Comparison of ENCODE assay signal across 8 cellular contexts in genomic region chr3:46935168-46935858, GRCh38. TPM values are rescaled to one million over a fixed set of nuclear protein-coding genes. Genes with fewer than 3 reads are reported as not detected.
DNase-seq lines count a peak whose midpoint lies in the region; ATAC-seq, FAIRE-seq and TF ChIP-seq lines count a peak whose summit lies in the region.

No MANE protein-coding gene starts in this region.

- peak overlapping the region; percentile 74; the same call in 1 of the 2 replicates for H3K23ac ChIP-seq in IMR-90 (ENCODE audit: low read depth, low read length)

- BruUV-seq in IMR-90 (replicated peaks; lab: Mats Ljungman, UMichigan) (no TSS peak), GM12878 (replicated peaks; lab: Mats Ljungman, UMichigan) (no TSS peak)

- SMC1A ChIA-PET in GM12878 (lab: Charles Lee; ENCODE audit: uncharacterized antibody, unreplicated experiment) = interaction anchor here (0.8 to 17.5 kb wide), 9 partner anchors 8 to 63 kb away, joined by 3 to 298 read pairs (median 4); no protein-coding TSS in a partner anchor

- H3K56ac ChIP-seq in IMR-90 (ENCODE audit: extremely low read depth, insufficient read depth, low read length) = peak overlapping the region; percentile 30; the same call in 1 of the 2 replicates

- CTCF ChIA-PET in IMR-90 (lab: Yijun Ruan, JAX) (interaction anchor here (0.6 to 1.9 kb wide), 12 partner anchors 9 to 455 kb away, joined by 3 to 5 read pairs (median 4); no protein-coding TSS in a partner anchor), GM12878 (lab: Yijun Ruan, JAX) (interaction anchor here (0.6 to 7.2 kb wide), 7 partner anchors 11 to 56 kb away, joined by 3 to 27 read pairs (median 5); no protein-coding TSS in a partner anchor)

- H3K4me3 ChIP-seq in AG10803 (ENCODE audit: low read length) (no peak overlapping the region), IMR-90 (ENCODE audit: insufficient read depth, low read depth, low read length) (no peak overlapping the region), GM12878 (no peak overlapping the region), smooth muscle cell (no peak overlapping the region)

- intact Hi-C loops in IMR-90 (cut with micrococcal nuclease) = loop anchor here (2.0 to 10.0 kb wide), 2 partner anchors 41 to 229 kb away; partner anchors contain the start of genes CCDC12 and SETD2
- intact Hi-C loops in GM12878 (cut with micrococcal nuclease; ENCODE audit: unreplicated experiment) = no loop called here

- peaks cover 76% of the 10 kb centered on the region for H3K79me2 ChIP-seq in GM12878 (ENCODE audit: control insufficient read depth, insufficient read depth, low read length)
- peaks cover 42% of the 10 kb centered on the region for H3K79me2 ChIP-seq in smooth muscle cell (ENCODE audit: low read depth)

- peak overlapping the region; percentile 79 for H2AK9ac ChIP-seq in IMR-90 (replicated peaks; ENCODE audit: low read depth, low read length, poor library complexity)

- peak; percentile 95 for ATAC-seq in IMR-90 (ENCODE audit: low read depth)
- ATAC-seq in GM12878 = no peak
- ATAC-seq in HG03342 (IDR thresholded peaks at IDR 0.05; ENCODE audit: unreplicated experiment) = no peak

- H3K9me1 ChIP-seq in IMR-90 (ENCODE audit: insufficient read depth, low read length) = peaks cover 54% of the 10 kb centered on the region

- no CpG with 5 or more reads among the region's 7 CpGs for WGBS in IMR-90 (ENCODE audit: extremely low coverage in 2 of 2, insufficient read length in 1 of 2), 2 experiments
- 89% methylated on average over 7 of the region's 7 CpGs for WGBS in GM12878 (ENCODE audit: insufficient coverage, insufficient replicate concordance, low lambda C conversion rate, missing lambda C conversion rate)
- WGBS in smooth muscle cell (ENCODE audit: low lambda C conversion rate) = 44% methylated on average over 7 of the region's 7 CpGs

- H3K27ac ChIP-seq in IMR-90 (ENCODE audit: insufficient read depth, low read length) (peak overlapping the region; percentile 91), GM12878 (ENCODE audit: control insufficient read depth, insufficient read depth) (no peak overlapping the region), smooth muscle cell (ENCODE audit: low read depth) (peak overlapping the region; percentile 67)

- peak; percentile 97 for DNase-seq in AG10803 (ENCODE audit: low read depth)
- DNase-seq in IMR-90 = peak; percentile 96
- no peak for DNase-seq in GM12878 (ENCODE audit: low read depth, low spot score)
- peak; percentile 93 for DNase-seq in iPS-NIHi7 (ENCODE audit: extremely low spot score)
- peak; percentile 42 for DNase-seq in smooth muscle cell (lab: John Stamatoyannopoulos, UW; ENCODE audit: unreplicated experiment)
- no peak for DNase-seq in DMS79 (lab: John Stamatoyannopoulos, UW)
- DNase-seq in activated CD4-positive, alpha-beta T cell treated with anti-CD3 and anti-CD28 coated beads for 1 hour = no peak

- in situ Hi-C loops in IMR-90 (cut with MboI; ENCODE audit: low sequenced_read_pairs) (no loop called here), GM12878 (cut with MboI) (no loop called here)

- TF ChIP-seq RAD21 in IMR-90 (IDR thresholded peaks at IDR 0.05; ENCODE audit: low read length) (peak; percentile 64), GM12878 (IDR thresholded peaks at IDR 0.05; ENCODE audit: insufficient read depth, low read depth, low read length) (no peak)

- RAD21 ChIA-PET in GM12878 (lab: Charles Lee; ENCODE audit: unreplicated experiment) = interaction anchor here (0.7 to 2.6 kb wide), 4 partner anchors 12 to 47 kb away, joined by 3 to 8 read pairs (median 5); partner anchors contain the start of gene NBEAL2

- H3K79me1 ChIP-seq in IMR-90 (ENCODE audit: low read depth in 1 of 2, low read length in 2 of 2) = peaks cover 40 to 91% of the 10 kb centered on the region in 2 experiments

- no peak for TF ChIP-seq EP300 in GM12878 (IDR thresholded peaks at IDR 0.05; ENCODE audit: borderline replicate concordance in 1 of 2, control insufficient read depth in 1 of 2, low read depth in 2 of 2, low read length in 2 of 2)

- peak overlapping the region; percentile 46 for H2BK120ac ChIP-seq in IMR-90 (ENCODE audit: low read depth, low read length)

- H3K4me2 ChIP-seq in IMR-90 (ENCODE audit: low read depth, low read length) = peak overlapping the region; percentile 28
- no peak overlapping the region for H3K4me2 ChIP-seq in GM12878 (ENCODE audit: control insufficient read depth, insufficient read depth)
- H3K4me2 ChIP-seq in smooth muscle cell = peak overlapping the region; percentile 59

- peak overlapping the region; percentile 88 for H2BK5ac ChIP-seq in IMR-90 (ENCODE audit: low read depth, low read length, poor library complexity, severe bottlenecking)

- TF ChIP-seq CTCF in AG10803 (conservative IDR thresholded peaks at IDR 0.05; ENCODE audit: low read length) = peak; percentile 91
- TF ChIP-seq CTCF in IMR-90 (conservative IDR thresholded peaks at IDR 0.05; ENCODE audit: low read depth, low read length) = peak; percentile 93
- no peak for TF ChIP-seq CTCF in GM12878 (IDR thresholded peaks at IDR 0.05 in 2 of 3, conservative IDR thresholded peaks at IDR 0.05 in 1 of 3; ENCODE audit: control insufficient read depth in 2 of 3, extremely low read depth in 1 of 3, insufficient read depth in 1 of 3, low read depth in 3 of 3, low read length in 3 of 3)
- peak; percentile 77 for TF ChIP-seq CTCF in smooth muscle cell (IDR thresholded peaks at IDR 0.05; ENCODE audit: borderline replicate concordance, insufficient read depth, poor library complexity, severe bottlenecking)

- H3K18ac ChIP-seq in IMR-90 (ENCODE audit: low read depth, low read length) = peak overlapping the region; percentile 83

- peak overlapping the region; percentile 0 for H2AFZ ChIP-seq in IMR-90 (replicated peaks; ENCODE audit: low read length, poor library complexity)
- H2AFZ ChIP-seq in GM12878 (ENCODE audit: control insufficient read depth, low read depth, low read length) = no peak overlapping the region
- no peak overlapping the region for H2AFZ ChIP-seq in smooth muscle cell (ENCODE audit: low read depth)

- H3K9ac ChIP-seq in IMR-90 (ENCODE audit: low read depth, low read length) (peak overlapping the region; percentile 21; the same call in 1 of the 2 replicates), GM12878 (ENCODE audit: control insufficient read depth, insufficient read depth, low read length) (no peak overlapping the region), smooth muscle cell (ENCODE audit: low read depth) (no peak overlapping the region)

- FAIRE-seq in GM12878 (lab: Jason Lieb, UNC) = no peak

- H2BK15ac ChIP-seq in IMR-90 (ENCODE audit: low read depth, low read length) = peak overlapping the region; percentile 90; the same call in 2 of the 3 replicates

- peaks cover 24% of the 10 kb centered on the region for H3K36me3 ChIP-seq in IMR-90 (ENCODE audit: control insufficient read depth, insufficient read depth, low read length)
- H3K36me3 ChIP-seq in GM12878 (ENCODE audit: control insufficient read depth in 2 of 2, insufficient read depth in 2 of 2, low read length in 1 of 2) = peaks cover 38 to 57% of the 10 kb centered on the region in 2 experiments
- no peaks in the 10 kb centered on the region for H3K36me3 ChIP-seq in smooth muscle cell (ENCODE audit: low read depth)

- H3K9me3 ChIP-seq in IMR-90 (ENCODE audit: control insufficient read depth, insufficient read depth, low read length) (no peaks in the 10 kb centered on the region), GM12878 (replicated peaks; ENCODE audit: control insufficient read depth, insufficient read depth, low read length) (no peaks in the 10 kb centered on the region; the same call in 2 of the 3 replicates), smooth muscle cell (replicated peaks; ENCODE audit: low read depth) (no peaks in the 10 kb centered on the region)

- H3K4ac ChIP-seq in IMR-90 (ENCODE audit: low read depth, low read length) = peak overlapping the region; percentile 97

- peaks cover 10% of the 10 kb centered on the region for H3F3A ChIP-seq in smooth muscle cell (ENCODE audit: low read depth)

- H2AK5ac ChIP-seq in IMR-90 (ENCODE audit: low read depth, low read length) = peak overlapping the region; percentile 99

- POLR2A ChIA-PET in IMR-90 (lab: Charles Lee; ENCODE audit: unreplicated experiment) = no interaction called here
- POLR2A ChIA-PET in GM12878 (lab: Charles Lee) = interaction anchor here (1.3 to 12.6 kb wide), 4 partner anchors 7 to 44 kb away, joined by 3 to 163 read pairs (median 26); partner anchors contain the start of gene NBEAL2

- TF ChIP-seq POLR2A in IMR-90 (IDR thresholded peaks at IDR 0.05; ENCODE audit: low read depth, low read length) (no peak), GM12878 (IDR thresholded peaks at IDR 0.05; ENCODE audit: low read depth, low read length) (peak; percentile 4; the same call in 1 of the 2 replicates)

- dilution Hi-C loops in IMR-90 (cut with HindIII; ENCODE audit: low sequenced_read_pairs, unreplicated experiment) = no loop called here

- peak overlapping the region; percentile 82 for H4K91ac ChIP-seq in IMR-90 (ENCODE audit: insufficient read depth, low read depth, low read length)

- H3K27me3 ChIP-seq in IMR-90 (ENCODE audit: control insufficient read depth, insufficient read depth, low read length) (no peaks in the 10 kb centered on the region), GM12878 (replicated peaks in 1 of 2; ENCODE audit: control insufficient read depth in 2 of 2, insufficient read depth in 2 of 2, low read length in 1 of 2) (no peaks in the 10 kb centered on the region), smooth muscle cell (ENCODE audit: low read depth) (no peaks in the 10 kb centered on the region)

- peak overlapping the region; percentile 36 to 90; a peak in 3 of 4 replicates for H4K8ac ChIP-seq in IMR-90 (ENCODE audit: low read depth in 2 of 2, low read length in 2 of 2)

- peak overlapping the region; percentile 44 for H2BK20ac ChIP-seq in IMR-90 (ENCODE audit: low read depth, low read length)

- H3K14ac ChIP-seq in IMR-90 (replicated peaks; ENCODE audit: low read depth, low read length) = peak overlapping the region; percentile 82

- H4K20me1 ChIP-seq in IMR-90 (ENCODE audit: insufficient read depth, low read length) (peaks cover 49% of the 10 kb centered on the region), GM12878 (ENCODE audit: control insufficient read depth, insufficient read depth) (no peaks in the 10 kb centered on the region), smooth muscle cell (ENCODE audit: low read depth) (peaks cover 93% of the 10 kb centered on the region)

- H3K4me1 ChIP-seq in IMR-90 (ENCODE audit: control insufficient read depth, insufficient read depth, low read length) (peaks cover 52% of the 10 kb centered on the region), GM12878 (ENCODE audit: control insufficient read depth, insufficient read depth, low read length) (peaks cover 54% of the 10 kb centered on the region), smooth muscle cell (ENCODE audit: low read depth) (peaks cover 13% of the 10 kb centered on the region)

- peak overlapping the region; percentile 72 for H4K5ac ChIP-seq in IMR-90 (ENCODE audit: low read depth, low read length)

RNA-seq across cellular contexts. Expression of gene CCDC12, which starts 41.2 kb away (rescaled TPM):
- total RNA-seq in IMR-90 (2012; rRNA removed) (15.2 and 21.7 TPM in 2 replicates), GM12878 (2014; rRNA removed) (46.9 and 53.0 TPM in 2 replicates), GM12878 (2014; rRNA removed; fragmentation: Illumina TruSeq; extraction: Trizol) (67.3 and 72.4 TPM in 2 replicates), GM12878 (2021) (65.8 and 65.9 TPM in 2 replicates), smooth muscle cell (12.5 and 23.9 TPM in 2 replicates)
- polyA plus RNA-seq in IMR-90 (2012; rRNA removed) (35.1 and 41.7 TPM in 2 replicates), GM12878 (2011; rRNA removed) (31.2 and 45.6 TPM in 2 replicates), GM12878 (2014; fragmentation: Illumina TruSeq; extraction: Trizol) (11.2 and 63.3 TPM in 2 replicates), GM12878 (2014; fragmentation: Nextera tagmentation; extraction: Ambion mirVana) (10 to 100 TPM in 1 of 2 experiments, 1 to 10 TPM in 1; 9.2 to 22.5 TPM), GM12878 (2014; rRNA removed) (59.3 and 67.6 TPM in 2 replicates), GM12878 (2016; fragmentation: Nextera tagmentation; extraction: Ambion mirVana) (10 to 100 TPM; 83.1 to 91.4 TPM), smooth muscle cell (52.4 and 69.0 TPM in 2 replicates)
- 43.9 and 71.8 TPM in 2 replicates for polyA plus RNA-seq in IMR-90 (2012; cell fraction: cytosol; rRNA removed)
- 52.4 and 55.2 TPM in 2 replicates for polyA plus RNA-seq in IMR-90 (2012; cell fraction: nucleus; rRNA removed; ENCODE audit: low replicate concordance)
- 111 and 121 TPM in 2 replicates for total RNA-seq in GM12878 (2013; cell fraction: nucleolus; rRNA removed)
- 29.4 TPM for polyA plus RNA-seq in GM12878 (2011; ENCODE audit: low read depth)
- 52.2 and 68.0 TPM in 2 replicates for polyA plus RNA-seq in GM12878 (2011; cell fraction: cytosol; rRNA removed)
- polyA plus RNA-seq in GM12878 (2011; cell fraction: nucleus; rRNA removed) = 63.4 and 85.5 TPM in 2 replicates
- 47.7 and 72.7 TPM in 2 replicates for polyA plus RNA-seq in GM12878 (2012)
- 69.5 and 77.8 TPM in 2 replicates for polyA minus RNA-seq in GM12878 (2011; rRNA and poly(A)+ RNA removed)
- polyA minus RNA-seq in GM12878 (2011; cell fraction: cytosol; rRNA and poly(A)+ RNA removed) = 15.6 and 18.2 TPM in 2 replicates
- 64.3 and 144 TPM in 2 replicates for polyA minus RNA-seq in GM12878 (2011; cell fraction: nucleus; rRNA and poly(A)+ RNA removed)

RNA-seq across cellular contexts. Expression of gene NBEAL2, which starts 44.2 kb away (rescaled TPM):
- total RNA-seq in IMR-90 (2012; rRNA removed) (2.2 TPM in 2 replicates), GM12878 (2014; rRNA removed) (47.2 and 52.0 TPM in 2 replicates), GM12878 (2014; rRNA removed; fragmentation: Illumina TruSeq; extraction: Trizol) (19.7 and 21.8 TPM in 2 replicates), GM12878 (2021) (106 and 127 TPM in 2 replicates), smooth muscle cell (11.0 and 11.9 TPM in 2 replicates)
- polyA plus RNA-seq in IMR-90 (2012; rRNA removed) (11.7 and 12.5 TPM in 2 replicates), GM12878 (2011; rRNA removed) (17.1 and 29.0 TPM in 2 replicates), GM12878 (2014; fragmentation: Illumina TruSeq; extraction: Trizol) (16.4 and 41.4 TPM in 2 replicates), GM12878 (2014; fragmentation: Nextera tagmentation; extraction: Ambion mirVana) (under 1 TPM; 0.07 to 0.18 TPM), GM12878 (2014; rRNA removed) (96.3 and 110 TPM in 2 replicates), GM12878 (2016; fragmentation: Nextera tagmentation; extraction: Ambion mirVana) (10 to 100 TPM; 22.5 to 29.7 TPM), smooth muscle cell (4.1 and 26.8 TPM in 2 replicates)
- polyA plus RNA-seq in IMR-90 (2012; cell fraction: cytosol; rRNA removed) = 5.6 and 8.2 TPM in 2 replicates
- polyA plus RNA-seq in IMR-90 (2012; cell fraction: nucleus; rRNA removed; ENCODE audit: low replicate concordance) = 80.3 and 267 TPM in 2 replicates
- total RNA-seq in GM12878 (2013; cell fraction: nucleolus; rRNA removed) = 152 and 168 TPM in 2 replicates
- 27.1 TPM for polyA plus RNA-seq in GM12878 (2011; ENCODE audit: low read depth)
- polyA plus RNA-seq in GM12878 (2011; cell fraction: cytosol; rRNA removed) = 39.5 and 52.6 TPM in 2 replicates
- 940 and 1,024 TPM in 2 replicates for polyA plus RNA-seq in GM12878 (2011; cell fraction: nucleus; rRNA removed)
- 62.9 and 78.4 TPM in 2 replicates for polyA plus RNA-seq in GM12878 (2012)
- 21.7 and 46.1 TPM in 2 replicates for polyA minus RNA-seq in GM12878 (2011; rRNA and poly(A)+ RNA removed)
- 21.8 and 25.3 TPM in 2 replicates for polyA minus RNA-seq in GM12878 (2011; cell fraction: cytosol; rRNA and poly(A)+ RNA removed)
- 95.1 and 139 TPM in 2 replicates for polyA minus RNA-seq in GM12878 (2011; cell fraction: nucleus; rRNA and poly(A)+ RNA removed)

RNA-seq across cellular contexts. Expression of gene PTH1R, which starts 57.8 kb away (rescaled TPM):
- under 0.01 and 0.18 TPM in 2 replicates for total RNA-seq in IMR-90 (2012; rRNA removed)
- 0.15 and 0.56 TPM in 2 replicates for polyA plus RNA-seq in IMR-90 (2012; rRNA removed)
- polyA plus RNA-seq in IMR-90 (2012; cell fraction: cytosol; rRNA removed) = 0.24 and 0.28 TPM in 2 replicates
- 0.23 and 0.77 TPM in 2 replicates for polyA plus RNA-seq in IMR-90 (2012; cell fraction: nucleus; rRNA removed; ENCODE audit: low replicate concordance)
- total RNA-seq in GM12878 (2013; cell fraction: nucleolus; rRNA removed) = not detected in 2 replicates
- not detected in 2 replicates for total RNA-seq in GM12878 (2014; rRNA removed)
- total RNA-seq in GM12878 (2014; rRNA removed; fragmentation: Illumina TruSeq; extraction: Trizol) = not detected in 2 replicates
- not detected in 2 replicates for total RNA-seq in GM12878 (2021)
- polyA plus RNA-seq in GM12878 (2011; ENCODE audit: low read depth) = not detected
- not detected in 2 replicates for polyA plus RNA-seq in GM12878 (2011; rRNA removed)
- 0.03 and 0.13 TPM in 2 replicates for polyA plus RNA-seq in GM12878 (2011; cell fraction: cytosol; rRNA removed)
- polyA plus RNA-seq in GM12878 (2011; cell fraction: nucleus; rRNA removed) = 0.61 and 1.2 TPM in 2 replicates
- polyA plus RNA-seq in GM12878 (2012) = 0.22 TPM in 1 of 2 replicates, not detected in the other
- not detected in 2 replicates for polyA plus RNA-seq in GM12878 (2014; fragmentation: Illumina TruSeq; extraction: Trizol)
- polyA plus RNA-seq in GM12878 (2014; fragmentation: Nextera tagmentation; extraction: Ambion mirVana) = not detected
- polyA plus RNA-seq in GM12878 (2014; rRNA removed) = 0.20 TPM in 1 of 2 replicates, not detected in the other
- not detected for polyA plus RNA-seq in GM12878 (2016; fragmentation: Nextera tagmentation; extraction: Ambion mirVana)
- polyA minus RNA-seq in GM12878 (2011; rRNA and poly(A)+ RNA removed) = not detected in 2 replicates
- not detected in 2 replicates for polyA minus RNA-seq in GM12878 (2011; cell fraction: cytosol; rRNA and poly(A)+ RNA removed)
- polyA minus RNA-seq in GM12878 (2011; cell fraction: nucleus; rRNA and poly(A)+ RNA removed) = not detected in 2 replicates
- total RNA-seq in smooth muscle cell = 15.4 and 17.7 TPM in 2 replicates
- polyA plus RNA-seq in smooth muscle cell = 39.2 and 50.6 TPM in 2 replicates

Comparison
In these comparisons a context has a peak if more than half of its experiments do, and no peak if none do; other contexts are left out.
1. DNase-seq: peak in AG10803 (single experiment), IMR-90 (single experiment), iPS-NIHi7 (single experiment) and smooth muscle cell (single experiment); none in GM12878 (single experiment), DMS79 (single experiment) and activated CD4-positive, alpha-beta T cell treated with anti-CD3 and anti-CD28 coated beads for 1 hour (single experiment).
2. CTCF ChIP-seq: peak in AG10803 (single experiment), IMR-90 (single experiment) and smooth muscle cell (single experiment); none in GM12878 (0 of 3).
3. RNA of gene PTH1R, which starts 57.8 kb away (total RNA-seq): 15.4 to 17.7 TPM in smooth muscle cell; under 0.01 to 0.18 TPM in IMR-90 and not detected in GM12878; every median in the first group is over 10 times any median in the second.